ENCODE assay signal across 3 cellular contexts in genomic region chr1:9503001-9503675, GRCh38.
TF ChIP-seq lines count a peak whose summit lies in the region.

No MANE protein-coding gene starts in this region.

TF ChIP-seq in GM23338, 12 proteins besides CTCF, POLR2A, EP300 and RAD21 (continues in another document):
- TF ChIP-seq CREB1 (CRISPR knock-in tag; IDR thresholded peaks at IDR 0.05; ENCODE audit: low read depth) (no peak), NANOG (IDR thresholded peaks at IDR 0.05; ENCODE audit: borderline replicate concordance) (no peak), EZH2 (IDR thresholded peaks at IDR 0.05; ENCODE audit: low read depth, unreplicated experiment) (no peak), ZNF114 (CRISPR knock-in tag; IDR thresholded peaks at IDR 0.05) (no peak), EZH2phosphoT487 (IDR thresholded peaks at IDR 0.05; ENCODE audit: unreplicated experiment) (no peak), JUNB (IDR thresholded peaks at IDR 0.05; ENCODE audit: unreplicated experiment) (no peak)
- TF ChIP-seq, protein P1, sequence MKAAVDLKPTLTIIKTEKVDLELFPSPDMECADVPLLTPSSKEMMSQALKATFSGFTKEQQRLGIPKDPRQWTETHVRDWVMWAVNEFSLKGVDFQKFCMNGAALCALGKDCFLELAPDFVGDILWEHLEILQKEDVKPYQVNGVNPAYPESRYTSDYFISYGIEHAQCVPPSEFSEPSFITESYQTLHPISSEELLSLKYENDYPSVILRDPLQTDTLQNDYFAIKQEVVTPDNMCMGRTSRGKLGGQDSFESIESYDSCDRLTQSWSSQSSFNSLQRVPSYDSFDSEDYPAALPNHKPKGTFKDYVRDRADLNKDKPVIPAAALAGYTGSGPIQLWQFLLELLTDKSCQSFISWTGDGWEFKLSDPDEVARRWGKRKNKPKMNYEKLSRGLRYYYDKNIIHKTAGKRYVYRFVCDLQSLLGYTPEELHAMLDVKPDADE (IDR thresholded peaks at IDR 0.05): no peak
- TF ChIP-seq, protein P2, sequence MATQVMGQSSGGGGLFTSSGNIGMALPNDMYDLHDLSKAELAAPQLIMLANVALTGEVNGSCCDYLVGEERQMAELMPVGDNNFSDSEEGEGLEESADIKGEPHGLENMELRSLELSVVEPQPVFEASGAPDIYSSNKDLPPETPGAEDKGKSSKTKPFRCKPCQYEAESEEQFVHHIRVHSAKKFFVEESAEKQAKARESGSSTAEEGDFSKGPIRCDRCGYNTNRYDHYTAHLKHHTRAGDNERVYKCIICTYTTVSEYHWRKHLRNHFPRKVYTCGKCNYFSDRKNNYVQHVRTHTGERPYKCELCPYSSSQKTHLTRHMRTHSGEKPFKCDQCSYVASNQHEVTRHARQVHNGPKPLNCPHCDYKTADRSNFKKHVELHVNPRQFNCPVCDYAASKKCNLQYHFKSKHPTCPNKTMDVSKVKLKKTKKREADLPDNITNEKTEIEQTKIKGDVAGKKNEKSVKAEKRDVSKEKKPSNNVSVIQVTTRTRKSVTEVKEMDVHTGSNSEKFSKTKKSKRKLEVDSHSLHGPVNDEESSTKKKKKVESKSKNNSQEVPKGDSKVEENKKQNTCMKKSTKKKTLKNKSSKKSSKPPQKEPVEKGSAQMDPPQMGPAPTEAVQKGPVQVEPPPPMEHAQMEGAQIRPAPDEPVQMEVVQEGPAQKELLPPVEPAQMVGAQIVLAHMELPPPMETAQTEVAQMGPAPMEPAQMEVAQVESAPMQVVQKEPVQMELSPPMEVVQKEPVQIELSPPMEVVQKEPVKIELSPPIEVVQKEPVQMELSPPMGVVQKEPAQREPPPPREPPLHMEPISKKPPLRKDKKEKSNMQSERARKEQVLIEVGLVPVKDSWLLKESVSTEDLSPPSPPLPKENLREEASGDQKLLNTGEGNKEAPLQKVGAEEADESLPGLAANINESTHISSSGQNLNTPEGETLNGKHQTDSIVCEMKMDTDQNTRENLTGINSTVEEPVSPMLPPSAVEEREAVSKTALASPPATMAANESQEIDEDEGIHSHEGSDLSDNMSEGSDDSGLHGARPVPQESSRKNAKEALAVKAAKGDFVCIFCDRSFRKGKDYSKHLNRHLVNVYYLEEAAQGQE (IDR thresholded peaks at IDR 0.05; ENCODE audit: unreplicated experiment): no peak

TF ChIP-seq in H1, 55 proteins besides CTCF, POLR2A, EP300 and RAD21:
- TF ChIP-seq CBX8 (IDR thresholded peaks at IDR 0.05; ENCODE audit: borderline replicate concordance, low read depth, low read length) (no peak), EZH2 (IDR thresholded peaks at IDR 0.05; ENCODE audit: low read depth, low read length, severe bottlenecking) (no peak), FOSL1 (IDR thresholded peaks at IDR 0.05; ENCODE audit: insufficient read depth, low read depth, low read length) (no peak), SP4 (IDR thresholded peaks at IDR 0.05; ENCODE audit: low read length) (no peak), JUN (IDR thresholded peaks at IDR 0.05; ENCODE audit: low read depth, low read length) (no peak), CHD2 (IDR thresholded peaks at IDR 0.05; ENCODE audit: low read length) (no peak), SIN3A (conservative IDR thresholded peaks at IDR 0.05 in 1 of 2, IDR thresholded peaks at IDR 0.05 in 1 of 2; ENCODE audit: low read depth in 1 of 2, low read length in 2 of 2) (no peak), SIX5 (IDR thresholded peaks at IDR 0.05; ENCODE audit: low read depth, low read length) (no peak), KDM1A (IDR thresholded peaks at IDR 0.05; ENCODE audit: borderline replicate concordance, low read length) (no peak)
- TF ChIP-seq, protein P3, sequence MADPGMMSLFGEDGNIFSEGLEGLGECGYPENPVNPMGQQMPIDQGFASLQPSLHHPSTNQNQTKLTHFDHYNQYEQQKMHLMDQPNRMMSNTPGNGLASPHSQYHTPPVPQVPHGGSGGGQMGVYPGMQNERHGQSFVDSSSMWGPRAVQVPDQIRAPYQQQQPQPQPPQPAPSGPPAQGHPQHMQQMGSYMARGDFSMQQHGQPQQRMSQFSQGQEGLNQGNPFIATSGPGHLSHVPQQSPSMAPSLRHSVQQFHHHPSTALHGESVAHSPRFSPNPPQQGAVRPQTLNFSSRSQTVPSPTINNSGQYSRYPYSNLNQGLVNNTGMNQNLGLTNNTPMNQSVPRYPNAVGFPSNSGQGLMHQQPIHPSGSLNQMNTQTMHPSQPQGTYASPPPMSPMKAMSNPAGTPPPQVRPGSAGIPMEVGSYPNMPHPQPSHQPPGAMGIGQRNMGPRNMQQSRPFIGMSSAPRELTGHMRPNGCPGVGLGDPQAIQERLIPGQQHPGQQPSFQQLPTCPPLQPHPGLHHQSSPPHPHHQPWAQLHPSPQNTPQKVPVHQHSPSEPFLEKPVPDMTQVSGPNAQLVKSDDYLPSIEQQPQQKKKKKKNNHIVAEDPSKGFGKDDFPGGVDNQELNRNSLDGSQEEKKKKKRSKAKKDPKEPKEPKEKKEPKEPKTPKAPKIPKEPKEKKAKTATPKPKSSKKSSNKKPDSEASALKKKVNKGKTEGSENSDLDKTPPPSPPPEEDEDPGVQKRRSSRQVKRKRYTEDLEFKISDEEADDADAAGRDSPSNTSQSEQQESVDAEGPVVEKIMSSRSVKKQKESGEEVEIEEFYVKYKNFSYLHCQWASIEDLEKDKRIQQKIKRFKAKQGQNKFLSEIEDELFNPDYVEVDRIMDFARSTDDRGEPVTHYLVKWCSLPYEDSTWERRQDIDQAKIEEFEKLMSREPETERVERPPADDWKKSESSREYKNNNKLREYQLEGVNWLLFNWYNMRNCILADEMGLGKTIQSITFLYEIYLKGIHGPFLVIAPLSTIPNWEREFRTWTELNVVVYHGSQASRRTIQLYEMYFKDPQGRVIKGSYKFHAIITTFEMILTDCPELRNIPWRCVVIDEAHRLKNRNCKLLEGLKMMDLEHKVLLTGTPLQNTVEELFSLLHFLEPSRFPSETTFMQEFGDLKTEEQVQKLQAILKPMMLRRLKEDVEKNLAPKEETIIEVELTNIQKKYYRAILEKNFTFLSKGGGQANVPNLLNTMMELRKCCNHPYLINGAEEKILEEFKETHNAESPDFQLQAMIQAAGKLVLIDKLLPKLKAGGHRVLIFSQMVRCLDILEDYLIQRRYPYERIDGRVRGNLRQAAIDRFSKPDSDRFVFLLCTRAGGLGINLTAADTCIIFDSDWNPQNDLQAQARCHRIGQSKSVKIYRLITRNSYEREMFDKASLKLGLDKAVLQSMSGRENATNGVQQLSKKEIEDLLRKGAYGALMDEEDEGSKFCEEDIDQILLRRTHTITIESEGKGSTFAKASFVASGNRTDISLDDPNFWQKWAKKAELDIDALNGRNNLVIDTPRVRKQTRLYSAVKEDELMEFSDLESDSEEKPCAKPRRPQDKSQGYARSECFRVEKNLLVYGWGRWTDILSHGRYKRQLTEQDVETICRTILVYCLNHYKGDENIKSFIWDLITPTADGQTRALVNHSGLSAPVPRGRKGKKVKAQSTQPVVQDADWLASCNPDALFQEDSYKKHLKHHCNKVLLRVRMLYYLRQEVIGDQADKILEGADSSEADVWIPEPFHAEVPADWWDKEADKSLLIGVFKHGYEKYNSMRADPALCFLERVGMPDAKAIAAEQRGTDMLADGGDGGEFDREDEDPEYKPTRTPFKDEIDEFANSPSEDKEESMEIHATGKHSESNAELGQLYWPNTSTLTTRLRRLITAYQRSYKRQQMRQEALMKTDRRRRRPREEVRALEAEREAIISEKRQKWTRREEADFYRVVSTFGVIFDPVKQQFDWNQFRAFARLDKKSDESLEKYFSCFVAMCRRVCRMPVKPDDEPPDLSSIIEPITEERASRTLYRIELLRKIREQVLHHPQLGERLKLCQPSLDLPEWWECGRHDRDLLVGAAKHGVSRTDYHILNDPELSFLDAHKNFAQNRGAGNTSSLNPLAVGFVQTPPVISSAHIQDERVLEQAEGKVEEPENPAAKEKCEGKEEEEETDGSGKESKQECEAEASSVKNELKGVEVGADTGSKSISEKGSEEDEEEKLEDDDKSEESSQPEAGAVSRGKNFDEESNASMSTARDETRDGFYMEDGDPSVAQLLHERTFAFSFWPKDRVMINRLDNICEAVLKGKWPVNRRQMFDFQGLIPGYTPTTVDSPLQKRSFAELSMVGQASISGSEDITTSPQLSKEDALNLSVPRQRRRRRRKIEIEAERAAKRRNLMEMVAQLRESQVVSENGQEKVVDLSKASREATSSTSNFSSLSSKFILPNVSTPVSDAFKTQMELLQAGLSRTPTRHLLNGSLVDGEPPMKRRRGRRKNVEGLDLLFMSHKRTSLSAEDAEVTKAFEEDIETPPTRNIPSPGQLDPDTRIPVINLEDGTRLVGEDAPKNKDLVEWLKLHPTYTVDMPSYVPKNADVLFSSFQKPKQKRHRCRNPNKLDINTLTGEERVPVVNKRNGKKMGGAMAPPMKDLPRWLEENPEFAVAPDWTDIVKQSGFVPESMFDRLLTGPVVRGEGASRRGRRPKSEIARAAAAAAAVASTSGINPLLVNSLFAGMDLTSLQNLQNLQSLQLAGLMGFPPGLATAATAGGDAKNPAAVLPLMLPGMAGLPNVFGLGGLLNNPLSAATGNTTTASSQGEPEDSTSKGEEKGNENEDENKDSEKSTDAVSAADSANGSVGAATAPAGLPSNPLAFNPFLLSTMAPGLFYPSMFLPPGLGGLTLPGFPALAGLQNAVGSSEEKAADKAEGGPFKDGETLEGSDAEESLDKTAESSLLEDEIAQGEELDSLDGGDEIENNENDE (IDR thresholded peaks at IDR 0.05; ENCODE audit: insufficient replicate concordance, low read length): no peak

TF ChIP-seq in HepG2, 621 proteins besides CTCF, POLR2A, EP300 and RAD21 (continues in another document):
- peak; percentile 33; the same call in 1 of the 2 replicates for TF ChIP-seq ZFX (CRISPR knock-in tag; IDR thresholded peaks at IDR 0.05; ENCODE audit: low read depth)
- TF ChIP-seq, protein P4, sequence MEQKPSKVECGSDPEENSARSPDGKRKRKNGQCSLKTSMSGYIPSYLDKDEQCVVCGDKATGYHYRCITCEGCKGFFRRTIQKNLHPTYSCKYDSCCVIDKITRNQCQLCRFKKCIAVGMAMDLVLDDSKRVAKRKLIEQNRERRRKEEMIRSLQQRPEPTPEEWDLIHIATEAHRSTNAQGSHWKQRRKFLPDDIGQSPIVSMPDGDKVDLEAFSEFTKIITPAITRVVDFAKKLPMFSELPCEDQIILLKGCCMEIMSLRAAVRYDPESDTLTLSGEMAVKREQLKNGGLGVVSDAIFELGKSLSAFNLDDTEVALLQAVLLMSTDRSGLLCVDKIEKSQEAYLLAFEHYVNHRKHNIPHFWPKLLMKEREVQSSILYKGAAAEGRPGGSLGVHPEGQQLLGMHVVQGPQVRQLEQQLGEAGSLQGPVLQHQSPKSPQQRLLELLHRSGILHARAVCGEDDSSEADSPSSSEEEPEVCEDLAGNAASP (CRISPR knock-in tag; IDR thresholded peaks at IDR 0.05; ENCODE audit: borderline replicate concordance): peak; percentile 8; the same call in 1 of the 2 replicates
- TF ChIP-seq ZNF800 (CRISPR knock-in tag; IDR thresholded peaks at IDR 0.05): no peak
- TF ChIP-seq ZNF263 (CRISPR knock-in tag; IDR thresholded peaks at IDR 0.05): no peak; the same call in 1 of the 2 replicates
- TF ChIP-seq, protein P5, sequence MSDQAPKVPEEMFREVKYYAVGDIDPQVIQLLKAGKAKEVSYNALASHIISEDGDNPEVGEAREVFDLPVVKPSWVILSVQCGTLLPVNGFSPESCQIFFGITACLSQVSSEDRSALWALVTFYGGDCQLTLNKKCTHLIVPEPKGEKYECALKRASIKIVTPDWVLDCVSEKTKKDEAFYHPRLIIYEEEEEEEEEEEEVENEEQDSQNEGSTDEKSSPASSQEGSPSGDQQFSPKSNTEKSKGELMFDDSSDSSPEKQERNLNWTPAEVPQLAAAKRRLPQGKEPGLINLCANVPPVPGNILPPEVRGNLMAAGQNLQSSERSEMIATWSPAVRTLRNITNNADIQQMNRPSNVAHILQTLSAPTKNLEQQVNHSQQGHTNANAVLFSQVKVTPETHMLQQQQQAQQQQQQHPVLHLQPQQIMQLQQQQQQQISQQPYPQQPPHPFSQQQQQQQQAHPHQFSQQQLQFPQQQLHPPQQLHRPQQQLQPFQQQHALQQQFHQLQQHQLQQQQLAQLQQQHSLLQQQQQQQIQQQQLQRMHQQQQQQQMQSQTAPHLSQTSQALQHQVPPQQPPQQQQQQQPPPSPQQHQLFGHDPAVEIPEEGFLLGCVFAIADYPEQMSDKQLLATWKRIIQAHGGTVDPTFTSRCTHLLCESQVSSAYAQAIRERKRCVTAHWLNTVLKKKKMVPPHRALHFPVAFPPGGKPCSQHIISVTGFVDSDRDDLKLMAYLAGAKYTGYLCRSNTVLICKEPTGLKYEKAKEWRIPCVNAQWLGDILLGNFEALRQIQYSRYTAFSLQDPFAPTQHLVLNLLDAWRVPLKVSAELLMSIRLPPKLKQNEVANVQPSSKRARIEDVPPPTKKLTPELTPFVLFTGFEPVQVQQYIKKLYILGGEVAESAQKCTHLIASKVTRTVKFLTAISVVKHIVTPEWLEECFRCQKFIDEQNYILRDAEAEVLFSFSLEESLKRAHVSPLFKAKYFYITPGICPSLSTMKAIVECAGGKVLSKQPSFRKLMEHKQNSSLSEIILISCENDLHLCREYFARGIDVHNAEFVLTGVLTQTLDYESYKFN (CRISPR knock-in tag; conservative IDR thresholded peaks at IDR 0.05): peak; percentile 44; the same call in 1 of the 2 replicates
- TF ChIP-seq TFAP4 (IDR thresholded peaks at IDR 0.05; ENCODE audit: borderline replicate concordance, low read depth): peak; percentile 86
- peak; percentile 27; the same call in 1 of the 2 replicates for TF ChIP-seq SOX5 (CRISPR knock-in tag; IDR thresholded peaks at IDR 0.05; ENCODE audit: borderline replicate concordance)
- TF ChIP-seq, protein P6, sequence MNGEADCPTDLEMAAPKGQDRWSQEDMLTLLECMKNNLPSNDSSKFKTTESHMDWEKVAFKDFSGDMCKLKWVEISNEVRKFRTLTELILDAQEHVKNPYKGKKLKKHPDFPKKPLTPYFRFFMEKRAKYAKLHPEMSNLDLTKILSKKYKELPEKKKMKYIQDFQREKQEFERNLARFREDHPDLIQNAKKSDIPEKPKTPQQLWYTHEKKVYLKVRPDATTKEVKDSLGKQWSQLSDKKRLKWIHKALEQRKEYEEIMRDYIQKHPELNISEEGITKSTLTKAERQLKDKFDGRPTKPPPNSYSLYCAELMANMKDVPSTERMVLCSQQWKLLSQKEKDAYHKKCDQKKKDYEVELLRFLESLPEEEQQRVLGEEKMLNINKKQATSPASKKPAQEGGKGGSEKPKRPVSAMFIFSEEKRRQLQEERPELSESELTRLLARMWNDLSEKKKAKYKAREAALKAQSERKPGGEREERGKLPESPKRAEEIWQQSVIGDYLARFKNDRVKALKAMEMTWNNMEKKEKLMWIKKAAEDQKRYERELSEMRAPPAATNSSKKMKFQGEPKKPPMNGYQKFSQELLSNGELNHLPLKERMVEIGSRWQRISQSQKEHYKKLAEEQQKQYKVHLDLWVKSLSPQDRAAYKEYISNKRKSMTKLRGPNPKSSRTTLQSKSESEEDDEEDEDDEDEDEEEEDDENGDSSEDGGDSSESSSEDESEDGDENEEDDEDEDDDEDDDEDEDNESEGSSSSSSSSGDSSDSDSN (CRISPR knock-in tag; IDR thresholded peaks at IDR 0.05): peak; percentile 35; the same call in 1 of the 2 replicates
